ENCODE assay signal across 13 cellular contexts in genomic region chr1:177567393-177567792, GRCh38.
DNase-seq lines count a peak whose midpoint lies in the region; ATAC-seq and TF ChIP-seq lines count a peak whose summit lies in the region.
"Had no signal": no experiment of that assay in that cellular context is flagged by ENCODE, and none has a peak within 500 bp of the region (broad histone marks: within the 10 kb centered on the region; RNA-seq: fewer than 3 reads in every experiment).

No MANE protein-coding gene starts in this region.

- TF ChIP-seq CTCF in GM06990 (IDR thresholded peaks at IDR 0.05; ENCODE audit: insufficient read depth, low read length, poor library complexity, severe bottlenecking) (peak; percentile 26), brain microvascular endothelial cell (IDR thresholded peaks at IDR 0.05; ENCODE audit: low read depth, low read length, missing control alignments) (peak; percentile 64), mucosa of descending colon (IDR thresholded peaks at IDR 0.05) (no peak), PC-9 (conservative IDR thresholded peaks at IDR 0.05) (no peak; the same call in none of the 2 replicates)

- in situ Hi-C loops in brain microvascular endothelial cell (cut with HindIII; ENCODE audit: low pct_ligation_motif_present, low sequenced_read_pairs) = no loop called here

- H3K9me3 ChIP-seq in mucosa of descending colon = no peaks in the 10 kb centered on the region
- H3K9me3 ChIP-seq in PC-9 (ENCODE audit: insufficient read depth, low read depth) = no peaks in the 10 kb centered on the region

- CTCF ChIA-PET in PC-9 (lab: Charles Lee) = no interaction called here

- no peaks in the 10 kb centered on the region for H3F3A ChIP-seq in PC-9 (ENCODE audit: insufficient read depth, low read depth)

- DNase-seq in GM06990 (ENCODE audit: extremely low read depth, insufficient read length) = no peak
- peak; percentile 23 for DNase-seq in HT-29 (ENCODE audit: low spot score)
- no peak for DNase-seq in brain microvascular endothelial cell
- DNase-seq in mucosa of descending colon = peak in 1 of 3 donors; percentile 11
- no peak for DNase-seq in PC-9
- no peak for DNase-seq in NCI-H1694 (lab: John Stamatoyannopoulos, UW)
- DNase-seq: activated CD4-positive, alpha-beta T cell treated with anti-CD3 and anti-CD28 coated beads for 48 hours; cerebellar nuclear complex; NCI-H2171 treated with DMSO at 0.1 percent for 48 hours; stimulated activated CD4-positive, alpha-beta T cell treated with anti-CD3 and anti-CD28 coated beads, Interleukin-4, amount 100 ng/mL, for 24 hours had no signal

- no peaks in the 10 kb centered on the region for H3K9me2 ChIP-seq in PC-9 (ENCODE audit: insufficient read depth)

- H3K79me2 ChIP-seq in PC-9 (ENCODE audit: low read depth) = no peaks in the 10 kb centered on the region

- no peaks in the 10 kb centered on the region for H4K20me1 ChIP-seq in PC-9 (ENCODE audit: insufficient read depth)

- no peaks in the 10 kb centered on the region for H3K4me1 ChIP-seq in mucosa of descending colon (ENCODE audit: low read depth)
- H3K4me1 ChIP-seq in PC-9 (replicated peaks; ENCODE audit: insufficient read depth) = no peaks in the 10 kb centered on the region

- H3K36me3 ChIP-seq in GM06990 (ENCODE audit: control insufficient read depth, insufficient read depth, low read length) = no peaks in the 10 kb centered on the region
- H3K36me3 ChIP-seq in brain microvascular endothelial cell (replicated peaks) = no peaks in the 10 kb centered on the region
- no peaks in the 10 kb centered on the region for H3K36me3 ChIP-seq in mucosa of descending colon (ENCODE audit: low read depth)
- no peaks in the 10 kb centered on the region for H3K36me3 ChIP-seq in PC-9 (ENCODE audit: low read depth)

- H3K27ac ChIP-seq in brain microvascular endothelial cell (no peak overlapping the region), PC-9 (no peak overlapping the region)

- intact Hi-C loops in mucosa of descending colon (cut with DNase I, micrococcal nuclease) (no loop called here), PC-9 (cut with micrococcal nuclease; ENCODE audit: unreplicated experiment) (no loop called here)

- H2AFZ ChIP-seq in PC-9 = no peak overlapping the region

- no peak overlapping the region for H3K4me2 ChIP-seq in PC-9

- no TSS peak for BruUV-seq in PC-9 (replicated peaks; lab: Mats Ljungman, UMichigan)

- H3K4me3 ChIP-seq in GM06990 (replicated peaks; ENCODE audit: low read depth, low read length) (no peak overlapping the region), brain microvascular endothelial cell (ENCODE audit: low read depth, low read length) (no peak overlapping the region), mucosa of descending colon (no peak overlapping the region), PC-9 (no peak overlapping the region)
- H3K4me3 ChIP-seq: lung had no signal

- POLR2A ChIA-PET in PC-9 (lab: Charles Lee; ENCODE audit: unreplicated experiment) = no interaction called here

- ATAC-seq in mucosa of descending colon = peak; percentile 47
- ATAC-seq in HG02885 (IDR thresholded peaks at IDR 0.05; ENCODE audit: poor library complexity, unreplicated experiment) = no peak
- ATAC-seq in GM19467 (IDR thresholded peaks at IDR 0.05; ENCODE audit: unreplicated experiment) = no peak

- H3K27me3 ChIP-seq in GM06990 (replicated peaks; ENCODE audit: control insufficient read depth, insufficient read depth, low read length) = no peaks in the 10 kb centered on the region
- H3K27me3 ChIP-seq in brain microvascular endothelial cell (replicated peaks) = no peaks in the 10 kb centered on the region
- H3K27me3 ChIP-seq in PC-9 (ENCODE audit: insufficient read depth, low read depth) = no peaks in the 10 kb centered on the region

Comparison
In these comparisons a context has a peak if more than half of its experiments do, and no peak if none do; other contexts are left out.
1. CTCF ChIP-seq: peak in GM06990 (single experiment) and brain microvascular endothelial cell (single experiment); none in mucosa of descending colon (single experiment) and PC-9 (single experiment).